In genomic region chr6:141610741-141611140, GRCh38 we compare ENCODE assay signal across 11 cellular contexts.
DNase-seq lines count a peak whose midpoint lies in the region; ATAC-seq and TF ChIP-seq lines count a peak whose summit lies in the region.
"Had no signal": no experiment of that assay in that cellular context is flagged by ENCODE, and none has a peak within 500 bp of the region (broad histone marks: within the 10 kb centered on the region; RNA-seq: fewer than 3 reads in every experiment).

No MANE protein-coding gene starts in this region.

- intact Hi-C loops in mammary epithelial cell (cut with micrococcal nuclease): loop anchor here (2.0 kb wide), 1 partner anchor 66 kb away; no protein-coding TSS in a partner anchor
- intact Hi-C loops in MCF 10A (cut with micrococcal nuclease): no loop called here

- H3K9ac ChIP-seq in mammary epithelial cell (ENCODE audit: insufficient read depth, low read length): no peak overlapping the region
- no peak overlapping the region for H3K9ac ChIP-seq in smooth muscle cell (ENCODE audit: low read depth)

- H3K4me1 Mint-ChIP-seq in MCF 10A (ENCODE audit: insufficient read depth, unreplicated experiment): no peaks in the 10 kb centered on the region

- TF ChIP-seq CTCF in mammary epithelial cell (conservative IDR thresholded peaks at IDR 0.05 in 1 of 2, IDR thresholded peaks at IDR 0.05 in 1 of 2; ENCODE audit: extremely low read depth in 1 of 2, insufficient read depth in 1 of 2, low read depth in 1 of 2, low read length in 2 of 2): peak; percentile 43 to 60
- TF ChIP-seq CTCF in MCF 10A (IDR thresholded peaks at IDR 0.05; ENCODE audit: unreplicated experiment): no peak
- peak; percentile 51 for TF ChIP-seq CTCF in foreskin keratinocyte (conservative IDR thresholded peaks at IDR 0.05)
- TF ChIP-seq CTCF in smooth muscle cell (IDR thresholded peaks at IDR 0.05; ENCODE audit: borderline replicate concordance, insufficient read depth, poor library complexity, severe bottlenecking): peak; percentile 19

- in situ Hi-C loops in mammary epithelial cell (cut with MboI; ENCODE audit: low sequenced_read_pairs in 2 of 2): no loop called here

- no peak overlapping the region for H3K4me3 Mint-ChIP-seq in MCF 10A (ENCODE audit: unreplicated experiment)

- dilution Hi-C loops in mammary epithelial cell (cut with HindIII; ENCODE audit: low sequenced_read_pairs): no loop called here

- WGBS in mammary epithelial cell (ENCODE audit: low coverage, missing lambda C conversion rate): 44% methylated on average over 5 of the region's 5 CpGs
- 58% methylated on average over 5 of the region's 5 CpGs for whole genome bisulfite sequencing in smooth muscle cell (ENCODE audit: low lambda C conversion rate)

- ATAC-seq in foreskin keratinocyte (peak; percentile 44), HG03378 (IDR thresholded peaks at IDR 0.05; ENCODE audit: unreplicated experiment) (no peak)

- POLR2A ChIA-PET in MCF 10A (lab: Yijun Ruan, JAX): no interaction called here

- CTCF ChIA-PET in mammary epithelial cell (lab: Charles Lee; ENCODE audit: low non-redundant PET) (interaction anchor here (0.6 kb wide), 1 partner anchor 186 kb away, joined by 3 read pairs; no protein-coding TSS in a partner anchor), MCF 10A (lab: Yijun Ruan, JAX) (no interaction called here)

- H3K36me3 ChIP-seq in mammary epithelial cell (ENCODE audit: insufficient read depth, low read length) (no peaks in the 10 kb centered on the region), SJSA1 (no peaks in the 10 kb centered on the region), smooth muscle cell (ENCODE audit: low read depth) (peaks cover 5% of the 10 kb centered on the region)

- no peak overlapping the region for H3K27ac ChIP-seq in mammary epithelial cell (ENCODE audit: insufficient read depth, low read depth, low read length)
- peak overlapping the region; percentile 11; the same call in 1 of the 2 replicates for H3K27ac ChIP-seq in SJSA1
- H3K27ac ChIP-seq in foreskin keratinocyte: no peak overlapping the region
- H3K27ac ChIP-seq in smooth muscle cell (ENCODE audit: low read depth): no peak overlapping the region

- no TSS peak for BruUV-seq in mammary epithelial cell (replicated peaks; lab: Mats Ljungman, UMichigan)
- no TSS peak for BruUV-seq in MCF 10A (replicated peaks; lab: Mats Ljungman, UMichigan)

- H4K20me1 ChIP-seq in mammary epithelial cell (ENCODE audit: insufficient read depth, low read length) (no peaks in the 10 kb centered on the region), smooth muscle cell (ENCODE audit: low read depth) (no peaks in the 10 kb centered on the region)

- H2AFZ ChIP-seq in mammary epithelial cell (ENCODE audit: low read depth, low read length): no peak overlapping the region
- no peak overlapping the region for H2AFZ ChIP-seq in smooth muscle cell (ENCODE audit: low read depth)

- H3K4me1 ChIP-seq in mammary epithelial cell (ENCODE audit: insufficient read depth, low read length) (no peaks in the 10 kb centered on the region), SJSA1 (replicated peaks) (peaks cover 8% of the 10 kb centered on the region), foreskin keratinocyte (no peaks in the 10 kb centered on the region), smooth muscle cell (ENCODE audit: low read depth) (no peaks in the 10 kb centered on the region)

- no peaks in the 10 kb centered on the region for H3K79me2 ChIP-seq in mammary epithelial cell (ENCODE audit: insufficient read depth, low read length)
- no peaks in the 10 kb centered on the region for H3K79me2 ChIP-seq in smooth muscle cell (ENCODE audit: low read depth)

- peaks cover 8% of the 10 kb centered on the region for H3K9me3 Mint-ChIP-seq in MCF 10A (ENCODE audit: unreplicated experiment)

- DNase-seq in mammary epithelial cell (peak; percentile 19), MCF 10A (ENCODE audit: unreplicated experiment) (no peak), SJSA1 (ENCODE audit: low read depth in 1 of 2, low spot score in 2 of 2) (peak; percentile 31 to 38), foreskin keratinocyte (peak in 1 of 2 donors; percentile 15), smooth muscle cell (lab: John Stamatoyannopoulos, UW; ENCODE audit: unreplicated experiment) (no peak), erythroblast (lab: John Stamatoyannopoulos, UW) (no peak)
- no peak for DNase-seq in activated CD4-positive, alpha-beta T cell treated with anti-CD3 and anti-CD28 coated beads, Interleukin-2, amount 50 U/mL, for 1 hour
- DNase-seq: AML-193, amygdala, small intestine had no signal

- no peaks in the 10 kb centered on the region for H3K36me3 Mint-ChIP-seq in MCF 10A (ENCODE audit: insufficient read depth, unreplicated experiment)

- H3K27me3 ChIP-seq in mammary epithelial cell (ENCODE audit: insufficient read depth, low read length): no peaks in the 10 kb centered on the region
- H3K27me3 ChIP-seq in SJSA1 (replicated peaks): no peaks in the 10 kb centered on the region
- H3K27me3 ChIP-seq in foreskin keratinocyte: no peaks in the 10 kb centered on the region
- no peaks in the 10 kb centered on the region for H3K27me3 ChIP-seq in smooth muscle cell (ENCODE audit: low read depth)

- H3K9me3 ChIP-seq in mammary epithelial cell (replicated peaks; ENCODE audit: insufficient read depth, low read length) (peaks cover 2% of the 10 kb centered on the region), SJSA1 (replicated peaks) (no peaks in the 10 kb centered on the region), smooth muscle cell (replicated peaks; ENCODE audit: low read depth) (no peaks in the 10 kb centered on the region)

- no peak overlapping the region for H3K27ac Mint-ChIP-seq in MCF 10A (ENCODE audit: low read depth, unreplicated experiment)

- H3F3A ChIP-seq in smooth muscle cell (ENCODE audit: low read depth): no peaks in the 10 kb centered on the region

- H3K4me2 ChIP-seq in mammary epithelial cell (ENCODE audit: insufficient read depth, low read depth, low read length) (no peak overlapping the region), smooth muscle cell (no peak overlapping the region)

- no peak for TF ChIP-seq POLR2A in erythroblast (IDR thresholded peaks at IDR 0.05; ENCODE audit: low read length)

- H3K4me3 ChIP-seq in mammary epithelial cell (replicated peaks in 1 of 3; ENCODE audit: insufficient read depth in 1 of 3, low read depth in 2 of 3, low read length in 3 of 3): no peak overlapping the region
- no peak overlapping the region for H3K4me3 ChIP-seq in SJSA1
- no peak overlapping the region for H3K4me3 ChIP-seq in smooth muscle cell

- H3K27me3 Mint-ChIP-seq in MCF 10A (ENCODE audit: insufficient read depth, unreplicated experiment): no peaks in the 10 kb centered on the region

Comparison
In these comparisons a context has a peak if more than half of its experiments do, and no peak if none do; other contexts are left out.
1. DNase-seq: peak in mammary epithelial cell (single experiment) and SJSA1 (2 of 2); none in MCF 10A (single experiment), smooth muscle cell (single experiment), activated CD4-positive, alpha-beta T cell treated with anti-CD3 and anti-CD28 coated beads, Interleukin-2, amount 50 U/mL, for 1 hour (single experiment) and erythroblast (0 of 2).